In genomic region chr10:132445516-132446194, GRCh38 we compare ENCODE assay signal across 1 cellular context.
TF ChIP-seq lines count a peak whose summit lies in the region.

No MANE protein-coding gene starts in this region.

TF ChIP-seq in SK-N-SH treated with all-trans-retinoic acid at 6 μM for 48 hours, 23 proteins besides CTCF, POLR2A, EP300 and RAD21 (continued from another document):
- TF ChIP-seq ZNF565 (CRISPR knock-in tag; conservative IDR thresholded peaks at IDR 0.05; ENCODE audit: low read depth), result no peak
- TF ChIP-seq CREB5 (CRISPR knock-in tag; IDR thresholded peaks at IDR 0.05; ENCODE audit: low read depth), result no peak
- TF ChIP-seq ZNF70 (CRISPR knock-in tag; IDR thresholded peaks at IDR 0.05), result no peak
- TF ChIP-seq ZNF8 (CRISPR knock-in tag; IDR thresholded peaks at IDR 0.05), result no peak
- no peak for TF ChIP-seq PPARA (CRISPR knock-in tag; IDR thresholded peaks at IDR 0.05; ENCODE audit: borderline replicate concordance)
